Comparison of ENCODE assay signal across 1 cellular context in genomic region chr16:67436640-67437193, GRCh38.
A peak's percentile ranks its signal among the peaks of the same experiment; 100 is the strongest.
TF ChIP-seq lines count a peak whose summit lies in the region.

No MANE protein-coding gene starts in this region.

TF ChIP-seq in HepG2, 621 proteins besides CTCF, POLR2A, EP300 and RAD21:
- no peak for TF ChIP-seq GTF3A (CRISPR knock-in tag; conservative IDR thresholded peaks at IDR 0.05)
- no peak for TF ChIP-seq ZNF7 (CRISPR knock-in tag; IDR thresholded peaks at IDR 0.05)
- TF ChIP-seq ZNF839 (CRISPR knock-in tag; IDR thresholded peaks at IDR 0.05; ENCODE audit: borderline replicate concordance) = no peak
- peak; percentile 14; the same call in 1 of the 2 replicates for TF ChIP-seq ZNF768 (CRISPR knock-in tag; IDR thresholded peaks at IDR 0.05)
- TF ChIP-seq DPF2 (CRISPR knock-in tag; IDR thresholded peaks at IDR 0.05; ENCODE audit: borderline replicate concordance, low read depth) = no peak
- TF ChIP-seq FOSL1 (CRISPR knock-in tag; IDR thresholded peaks at IDR 0.05; ENCODE audit: borderline replicate concordance) = no peak
- TF ChIP-seq POLR2G (IDR thresholded peaks at IDR 0.05; ENCODE audit: low read depth, low read length) = 0 out of 2 replicates have a peak, but pooled peaks have one; percentile 37
- peak; percentile 89 for TF ChIP-seq AGO2 (optimal IDR thresholded peaks at IDR 0.05; ENCODE audit: low read depth, low read length)
- TF ChIP-seq ZNF597 (CRISPR knock-in tag; IDR thresholded peaks at IDR 0.05) = no peak
- no peak for TF ChIP-seq ZFP37 (CRISPR knock-in tag; IDR thresholded peaks at IDR 0.05; ENCODE audit: borderline replicate concordance)
- TF ChIP-seq PHF8 (CRISPR knock-in tag; IDR thresholded peaks at IDR 0.05) = no peak
- TF ChIP-seq MAF1 (CRISPR knock-in tag; IDR thresholded peaks at IDR 0.05; ENCODE audit: borderline replicate concordance) = no peak
- no peak for TF ChIP-seq ZUFSP (CRISPR knock-in tag; IDR thresholded peaks at IDR 0.05; ENCODE audit: borderline replicate concordance)
- 0 out of 2 replicates have a peak, but pooled peaks have one; percentile 21 for TF ChIP-seq HNRNPL (IDR thresholded peaks at IDR 0.05; ENCODE audit: low read depth, low read length)
- 0 out of 2 replicates have a peak, but pooled peaks have one; percentile 28 for TF ChIP-seq RBFOX2 (IDR thresholded peaks at IDR 0.05; ENCODE audit: low read depth, low read length)
- TF ChIP-seq LBX2 (CRISPR knock-in tag; IDR thresholded peaks at IDR 0.05; ENCODE audit: borderline replicate concordance) = no peak
